8 cellular contexts compared by ENCODE assay signal in genomic region chr9:96327694-96328352, GRCh38. TPM values are rescaled to one million over a fixed set of nuclear protein-coding genes. Genes with fewer than 3 reads are reported as not detected.
DNase-seq lines count a peak whose midpoint lies in the region; ATAC-seq and TF ChIP-seq lines count a peak whose summit lies in the region.

No MANE protein-coding gene starts in this region.

- peak; percentile 50 for ATAC-seq in HG02798 (IDR thresholded peaks at IDR 0.05; ENCODE audit: poor library complexity, unreplicated experiment)
- ATAC-seq in HG03280 (IDR thresholded peaks at IDR 0.05; ENCODE audit: unreplicated experiment): no peak
- no peak for ATAC-seq in GM21423 (IDR thresholded peaks at IDR 0.05; ENCODE audit: unreplicated experiment)

- H3K27ac ChIP-seq in SJCRH30 (no peak overlapping the region), spleen (no peak overlapping the region)

- H3K4me1 ChIP-seq in SJCRH30 (no peaks in the 10 kb centered on the region), spleen (peaks cover 0 to 2% (median 0%) of the 10 kb centered on the region in 6 donors)

- H3K36me3 ChIP-seq in SJCRH30 (no peaks in the 10 kb centered on the region), spleen (peaks cover 0 to 13% (median 0%) of the 10 kb centered on the region in 6 donors)

- H3K9me3 ChIP-seq in SJCRH30 (replicated peaks): no peaks in the 10 kb centered on the region; the same call in 1 of the 2 replicates
- H3K9me3 ChIP-seq in spleen: no peaks in the 10 kb centered on the region

- peak; percentile 68 to 89 (median 85) for TF ChIP-seq CTCF in spleen (IDR thresholded peaks at IDR 0.05 in 8 of 11, conservative IDR thresholded peaks at IDR 0.05 in 3 of 11)

- TF ChIP-seq POLR2A in spleen (IDR thresholded peaks at IDR 0.05): no peak

- intact Hi-C loops in spleen (cut with DNase I; ENCODE audit: low total_unique reads): loop anchor here (5.0 kb wide), 2 partner anchors 324 to 339 kb away; no protein-coding TSS in a partner anchor

- H3K4me3 ChIP-seq in SJCRH30: no peak overlapping the region
- H3K4me3 ChIP-seq in spleen: no peak overlapping the region

- H3K27me3 ChIP-seq in SJCRH30 (no peaks in the 10 kb centered on the region), spleen (replicated peaks in 1 of 7) (no peaks in the 10 kb centered on the region)

- DNase-seq in DMS53 treated with DMSO at 0.1 percent for 48 hours (lab: John Stamatoyannopoulos, UW; ENCODE audit: unreplicated experiment) (peak; percentile 16), SJCRH30 (peak; percentile 44 to 85), amniotic stem cell (lab: John Stamatoyannopoulos, UW) (peak; percentile 2), hepatic stellate cell (ENCODE audit: low spot score) (peak; percentile 58), spleen (no peak)

- WGBS in spleen, 5 donors: 38 to 67% (median 53%) methylated on average over 1 of the region's 1 CpG

RNA-seq across cellular contexts. Expression of gene HSD17B3, which starts 25.8 kb away (rescaled TPM):
- total RNA-seq in SJCRH30 (2014; rRNA removed; shearing (Covaris generic)): 0.20 and 0.23 TPM in 2 replicates
- total RNA-seq in spleen: 1 to 10 TPM in 1 of 7 donors, under 1 TPM in 4, not detected in 2; 0.34 to 1.4 (median 0.82) TPM
- polyA plus RNA-seq in spleen: 1 to 10 TPM in 2 of 3 donors, under 1 TPM in 1; 0.90 to 3.9 (median 1.1) TPM

RNA-seq across cellular contexts. Expression of gene SLC35D2, which starts 55.7 kb away (rescaled TPM):
- 0.20 TPM in 2 replicates for total RNA-seq in SJCRH30 (2014; rRNA removed; shearing (Covaris generic))
- total RNA-seq in spleen: 10 to 100 TPM; 10.9 to 20.9 (median 17.4) TPM
- polyA plus RNA-seq in spleen: 10 to 100 TPM in 2 of 3 donors, 1 to 10 TPM in 1; 9.8 to 11.1 (median 10.1) TPM
